Comparison of ENCODE assay signal across 8 cellular contexts in the genomic region with DNA sequence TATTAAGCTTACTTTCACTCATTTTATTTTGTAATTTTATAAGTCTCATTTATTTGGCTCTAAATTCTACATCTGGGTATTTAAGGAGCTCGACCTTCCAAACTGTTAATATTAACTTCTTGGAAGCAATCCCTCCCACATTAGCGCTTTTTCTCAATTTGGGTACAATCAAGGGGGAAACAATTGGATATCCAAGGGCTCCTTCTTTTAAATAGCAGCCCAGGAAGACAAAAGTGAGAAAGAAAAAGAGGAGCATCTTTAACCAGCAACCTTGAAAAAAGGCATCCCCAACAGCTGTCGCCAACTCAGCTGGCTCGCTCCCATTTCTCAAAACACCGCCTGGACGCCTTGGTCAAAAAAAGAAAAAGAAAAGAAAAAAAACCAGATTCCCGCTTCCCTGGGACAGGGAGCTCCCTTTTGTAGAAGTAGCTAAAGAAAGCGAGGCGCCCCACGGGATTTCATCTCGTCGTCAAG. TPM values are rescaled to one million over a fixed set of nuclear protein-coding genes. Genes with fewer than 3 reads are reported as not detected.
DNase-seq lines count a peak whose midpoint lies in the region; ATAC-seq, FAIRE-seq and TF ChIP-seq lines count a peak whose summit lies in the region.

No MANE protein-coding gene starts in this region.

- peak overlapping the region; percentile 62 for H3K4me3 Mint-ChIP-seq in activated CD8-positive, alpha-beta memory T cell treated with anti-CD3 and anti-CD28 coated beads, Interleukin-2, amount 10 ng/mL, durations not matched to agents 7 days and 5 days
- H3K4me3 Mint-ChIP-seq in brain = peak overlapping the region; percentile 90 to 96 (median 94)

- 8% methylated on average over 12 of the region's 12 CpGs for WGBS in thymus

- H3K4me1 ChIP-seq in thymus (ENCODE audit: control insufficient read depth, insufficient read depth, low read length) = peaks cover 5% of the 10 kb centered on the region

- no peak for DNase-seq in activated CD8-positive, alpha-beta memory T cell treated with anti-CD3 and anti-CD28 coated beads, Interleukin-2, amount 10 ng/mL, durations not matched to agents 7 days and 5 days
- no peak for DNase-seq in activated CD8-positive, alpha-beta memory T cell treated with anti-CD3 and anti-CD28 coated beads for 24 hours
- DNase-seq in medulla oblongata (ENCODE audit: extremely low spot score) = peak; percentile 41
- no peak for DNase-seq in GM12891 (ENCODE audit: insufficient read length, low spot score)
- DNase-seq in stimulated activated naive CD4-positive, alpha-beta T cell (lab: John Stamatoyannopoulos, UW) = no peak

- no peak overlapping the region for H3K27ac ChIP-seq in thymus (ENCODE audit: low read depth)

- H3K9me3 Mint-ChIP-seq in activated CD8-positive, alpha-beta memory T cell treated with anti-CD3 and anti-CD28 coated beads, Interleukin-2, amount 10 ng/mL, durations not matched to agents 7 days and 5 days (ENCODE audit: low read depth) = no peaks in the 10 kb centered on the region
- H3K9me3 Mint-ChIP-seq in brain = no peaks in the 10 kb centered on the region

- H3K9me3 ChIP-seq in thymus (ENCODE audit: control insufficient read depth) = peaks cover 1% of the 10 kb centered on the region

- ATAC-seq in activated CD8-positive, alpha-beta memory T cell treated with anti-CD3 and anti-CD28 coated beads, Interleukin-2, amount 10 ng/mL, durations not matched to agents 7 days and 5 days = no peak
- ATAC-seq in GM19397 (IDR thresholded peaks at IDR 0.05; ENCODE audit: unreplicated experiment) = no peak

- CTCF ChIA-PET in activated CD8-positive, alpha-beta memory T cell treated with anti-CD3 and anti-CD28 coated beads, Interleukin-2, amount 10 ng/mL, durations not matched to agents 7 days and 5 days (lab: Charles Lee) = interaction anchor here (1.0 to 1.4 kb wide), 3 partner anchors 19 to 26 kb away, joined by 3 to 5 read pairs (median 4); no protein-coding TSS in a partner anchor

- H3K36me3 ChIP-seq in thymus (ENCODE audit: control insufficient read depth, insufficient read depth) = no peaks in the 10 kb centered on the region

- H3K4me1 Mint-ChIP-seq in activated CD8-positive, alpha-beta memory T cell treated with anti-CD3 and anti-CD28 coated beads, Interleukin-2, amount 10 ng/mL, durations not matched to agents 7 days and 5 days = peaks cover 5% of the 10 kb centered on the region
- peaks cover 29% of the 10 kb centered on the region for H3K4me1 Mint-ChIP-seq in brain

- TF ChIP-seq CTCF in brain (conservative IDR thresholded peaks at IDR 0.05) = no peak

- no peak overlapping the region for H3K27ac Mint-ChIP-seq in activated CD8-positive, alpha-beta memory T cell treated with anti-CD3 and anti-CD28 coated beads, Interleukin-2, amount 10 ng/mL, durations not matched to agents 7 days and 5 days
- H3K27ac Mint-ChIP-seq in brain = peak overlapping the region; percentile 64 to 95 (median 90)

- peaks cover 37% of the 10 kb centered on the region for H3K27me3 Mint-ChIP-seq in activated CD8-positive, alpha-beta memory T cell treated with anti-CD3 and anti-CD28 coated beads, Interleukin-2, amount 10 ng/mL, durations not matched to agents 7 days and 5 days
- H3K27me3 Mint-ChIP-seq in brain = peaks cover 24% of the 10 kb centered on the region

- H3K4me3 ChIP-seq in thymus (ENCODE audit: low read length) = peak overlapping the region; percentile 40

- no peak for FAIRE-seq in GM12891 (lab: Jason Lieb, UNC)

- H3K27me3 ChIP-seq in thymus (ENCODE audit: control insufficient read depth, insufficient read depth) = peaks cover 32% of the 10 kb centered on the region

- TF ChIP-seq POLR2A in GM12891 (IDR thresholded peaks at IDR 0.05; ENCODE audit: low read depth, low read length) = no peak

- H3K36me3 Mint-ChIP-seq in activated CD8-positive, alpha-beta memory T cell treated with anti-CD3 and anti-CD28 coated beads, Interleukin-2, amount 10 ng/mL, durations not matched to agents 7 days and 5 days = no peaks in the 10 kb centered on the region
- no peaks in the 10 kb centered on the region for H3K36me3 Mint-ChIP-seq in brain

TF ChIP-seq in GM12891, 5 proteins besides CTCF, POLR2A, EP300 and RAD21:
- TF ChIP-seq POU2F2 (IDR thresholded peaks at IDR 0.05; ENCODE audit: low read depth, low read length) (no peak), TAF1 (IDR thresholded peaks at IDR 0.05; ENCODE audit: low read depth, low read length) (no peak), PAX5 (IDR thresholded peaks at IDR 0.05; ENCODE audit: insufficient read depth, low read length, severe bottlenecking) (no peak), POLR2AphosphoS5 (IDR thresholded peaks at IDR 0.05; ENCODE audit: low read depth, low read length) (no peak), SPI1 (IDR thresholded peaks at IDR 0.05; ENCODE audit: low read depth, low read length) (no peak)

RNA-seq across cellular contexts. Expression of gene C3orf70, which starts 0.9 kb away (rescaled TPM):
- under 1 TPM in 1 of 2 experiments, not detected in 1; 0.07 TPM for total RNA-seq in activated CD8-positive, alpha-beta memory T cell treated with anti-CD3 and anti-CD28 coated beads, Interleukin-2, amount 10 ng/mL, durations not matched to agents 7 days and 5 days
- 3.5 TPM for polyA plus RNA-seq in brain (ENCODE audit: insufficient read depth, low read depth, low replicate concordance)
- 0.78 TPM for polyA plus RNA-seq in thymus
- polyA plus RNA-seq in GM12891 (2012; ENCODE audit: low read depth, missing spikeins) = 0.05 TPM
